Comparison of ENCODE assay signal across 8 cellular contexts in the genomic region with DNA sequence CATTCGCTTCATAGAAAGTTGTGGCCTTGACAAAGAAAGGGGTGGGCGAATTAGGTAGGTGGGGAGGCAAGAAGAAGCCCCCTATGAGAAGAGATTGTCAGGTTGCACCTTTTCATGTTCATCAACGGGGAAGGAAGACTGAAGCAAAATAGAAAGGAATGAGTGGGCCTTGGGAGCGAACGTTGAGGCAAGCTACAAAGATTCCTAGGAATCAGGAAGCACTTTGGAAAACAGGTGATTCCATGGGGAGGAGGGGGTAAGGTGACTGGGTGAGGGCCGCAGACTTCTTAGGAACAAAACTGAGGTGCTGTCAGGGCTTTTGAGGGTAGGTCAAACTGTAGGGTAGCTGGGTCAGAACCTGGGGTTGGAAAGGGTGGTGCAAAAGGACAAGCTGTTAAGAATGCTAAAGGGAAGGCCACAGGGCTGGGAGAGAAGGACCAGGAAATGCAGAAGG. TPM values are rescaled to one million over a fixed set of nuclear protein-coding genes. Genes with fewer than 3 reads are reported as not detected.
DNase-seq lines count a peak whose midpoint lies in the region; ATAC-seq and TF ChIP-seq lines count a peak whose summit lies in the region.

No MANE protein-coding gene starts in this region.

- TF ChIP-seq POLR2A in right lobe of liver (IDR thresholded peaks at IDR 0.05): no peak

- no peak for DNase-seq in BE2C
- DNase-seq in HL-60 (ENCODE audit: low read depth in 1 of 2, low spot score in 1 of 2): no peak
- DNase-seq in brain microvascular endothelial cell: no peak
- DNase-seq in right lobe of liver: no peak
- DNase-seq in upper lobe of right lung: no peak
- no peak for DNase-seq in COLO668 (lab: John Stamatoyannopoulos, UW; ENCODE audit: unreplicated experiment)
- DNase-seq in superior temporal gyrus (ENCODE audit: extremely low spot score): no peak

- H3K27me3 ChIP-seq in BE2C (no peaks in the 10 kb centered on the region), HL-60 (ENCODE audit: insufficient read depth, poor library complexity, severe bottlenecking) (no peaks in the 10 kb centered on the region), brain microvascular endothelial cell (replicated peaks) (no peaks in the 10 kb centered on the region), right lobe of liver (no peaks in the 10 kb centered on the region), upper lobe of right lung (no peaks in the 10 kb centered on the region)

- no peaks in the 10 kb centered on the region for H3K9me3 ChIP-seq in BE2C
- no peaks in the 10 kb centered on the region for H3K9me3 ChIP-seq in right lobe of liver
- H3K9me3 ChIP-seq in upper lobe of right lung: no peaks in the 10 kb centered on the region

- ATAC-seq in right lobe of liver (no peak), upper lobe of right lung (no peak), HG02610 (IDR thresholded peaks at IDR 0.05; ENCODE audit: unreplicated experiment) (no peak)

- H3K4me3 ChIP-seq in BE2C (ENCODE audit: low read depth, low read length) (peak overlapping the region; percentile 96), HL-60 (replicated peaks; ENCODE audit: insufficient read depth, low read length) (peak overlapping the region; percentile 74), brain microvascular endothelial cell (ENCODE audit: low read depth, low read length) (peak overlapping the region; percentile 95), right lobe of liver (peak overlapping the region; percentile 79 to 98 (median 83)), upper lobe of right lung (peak overlapping the region; percentile 97)

- H3K27ac ChIP-seq in HL-60 (replicated peaks) (peak overlapping the region; percentile 92), brain microvascular endothelial cell (peak overlapping the region; percentile 93), right lobe of liver (peak overlapping the region; percentile 98 to 99 (median 99)), upper lobe of right lung (peak overlapping the region; percentile 100)

- in situ Hi-C loops in brain microvascular endothelial cell (cut with HindIII; ENCODE audit: low pct_ligation_motif_present, low sequenced_read_pairs): no loop called here

- H3K4me1 ChIP-seq in BE2C (no peaks in the 10 kb centered on the region), right lobe of liver (peaks cover 0 to 19% (median 0%) of the 10 kb centered on the region in 4 donors), upper lobe of right lung (peaks cover 44% of the 10 kb centered on the region)

- intact Hi-C loops in right lobe of liver (cut with DNase I): no loop called here
- intact Hi-C loops in upper lobe of right lung (cut with DNase I): no loop called here

- WGBS in right lobe of liver (ENCODE audit: insufficient coverage, low coverage, low lambda C conversion rate, missing lambda C conversion rate): 19% methylated on average over 6 of the region's 6 CpGs

- H3K36me3 ChIP-seq in BE2C (no peaks in the 10 kb centered on the region; the same call in 1 of the 2 replicates), brain microvascular endothelial cell (replicated peaks) (no peaks in the 10 kb centered on the region), right lobe of liver (peaks cover 0 to 14% (median 0%) of the 10 kb centered on the region in 4 donors), upper lobe of right lung (peaks cover 19% of the 10 kb centered on the region)

- TF ChIP-seq CTCF in BE2C (IDR thresholded peaks at IDR 0.05; ENCODE audit: low read depth, low read length) (no peak), HL-60 (IDR thresholded peaks at IDR 0.05; ENCODE audit: insufficient read depth, low read length) (no peak), brain microvascular endothelial cell (IDR thresholded peaks at IDR 0.05; ENCODE audit: low read depth, low read length, missing control alignments) (no peak), right lobe of liver (IDR thresholded peaks at IDR 0.05) (no peak), upper lobe of right lung (IDR thresholded peaks at IDR 0.05) (no peak)

RNA-seq across cellular contexts. Expression of a gene that starts 0.5 kb away (rescaled TPM):
- polyA plus RNA-seq in BE2C (2012; ENCODE audit: insufficient read depth, insufficient read length, low read depth): 47.1 TPM
- 10 to 100 TPM; 29.9 to 43.8 (median 39.2) TPM for total RNA-seq in right lobe of liver
- 58.2 TPM for total RNA-seq in upper lobe of right lung

RNA-seq across cellular contexts. Expression of a gene that starts 0.8 kb away (rescaled TPM):
- 56.5 TPM for polyA plus RNA-seq in BE2C (2012; ENCODE audit: insufficient read depth, insufficient read length, low read depth)
- total RNA-seq in right lobe of liver: 10 to 100 TPM; 28.9 to 45.3 (median 35.4) TPM
- total RNA-seq in upper lobe of right lung: 91.8 TPM
